Comparison of ENCODE assay signal across 1 cellular context in the genomic region with DNA sequence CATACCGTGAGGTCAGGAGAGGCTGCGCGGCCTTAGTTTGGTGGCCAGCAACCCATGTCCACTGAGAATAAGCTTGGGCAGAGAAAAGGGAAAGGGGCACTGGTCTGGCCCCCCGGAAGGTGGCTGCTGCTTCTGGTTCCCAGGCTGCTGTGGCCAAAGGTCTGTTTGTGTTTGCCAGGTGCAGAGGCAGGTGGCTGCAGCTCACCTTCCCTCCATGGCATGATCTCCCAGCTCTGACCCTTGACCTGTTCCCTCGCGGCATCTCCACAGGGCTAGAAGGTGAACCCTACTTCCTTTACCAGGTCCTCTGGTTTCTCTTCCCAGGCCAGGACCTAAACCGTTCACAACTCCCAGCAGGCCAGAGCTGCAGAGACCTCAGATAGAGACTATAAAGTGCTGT.
A peak's percentile ranks its signal among the peaks of the same experiment; 100 is the strongest.
TF ChIP-seq lines count a peak whose summit lies in the region.

No MANE protein-coding gene starts in this region.

TF ChIP-seq in HepG2, 621 proteins besides CTCF, POLR2A, EP300 and RAD21:
- TF ChIP-seq HOXD1 (CRISPR knock-in tag; IDR thresholded peaks at IDR 0.05), result 0 out of 2 replicates have a peak, but pooled peaks have one; percentile 34
- 0 out of 2 replicates have a peak, but pooled peaks have one; percentile 41 for TF ChIP-seq ZNF263 (CRISPR knock-in tag; IDR thresholded peaks at IDR 0.05)
- TF ChIP-seq MTA1 (CRISPR knock-in tag; IDR thresholded peaks at IDR 0.05; ENCODE audit: borderline replicate concordance), result peak; percentile 35; the same call in 1 of the 2 replicates
- peak; percentile 39; the same call in 1 of the 2 replicates for TF ChIP-seq NR2C2 (CRISPR knock-in tag; IDR thresholded peaks at IDR 0.05; ENCODE audit: borderline replicate concordance)
- TF ChIP-seq MYC (CRISPR knock-in tag; IDR thresholded peaks at IDR 0.05; ENCODE audit: borderline replicate concordance), result 0 out of 2 replicates have a peak, but pooled peaks have one; percentile 34
- 0 out of 2 replicates have a peak, but pooled peaks have one; percentile 27 for TF ChIP-seq BRD4 (CRISPR knock-in tag; IDR thresholded peaks at IDR 0.05)
- no peak for TF ChIP-seq PAXIP1 (CRISPR knock-in tag; conservative IDR thresholded peaks at IDR 0.05)
- no peak for TF ChIP-seq ZNF282 (IDR thresholded peaks at IDR 0.05; ENCODE audit: partially characterized antibody)
- TF ChIP-seq ZEB1 (IDR thresholded peaks at IDR 0.05; ENCODE audit: insufficient replicate concordance, low read depth), result peak; percentile 82
- TF ChIP-seq, protein P1, sequence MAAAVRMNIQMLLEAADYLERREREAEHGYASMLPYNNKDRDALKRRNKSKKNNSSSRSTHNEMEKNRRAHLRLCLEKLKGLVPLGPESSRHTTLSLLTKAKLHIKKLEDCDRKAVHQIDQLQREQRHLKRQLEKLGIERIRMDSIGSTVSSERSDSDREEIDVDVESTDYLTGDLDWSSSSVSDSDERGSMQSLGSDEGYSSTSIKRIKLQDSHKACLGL (CRISPR knock-in tag; IDR thresholded peaks at IDR 0.05), result 0 out of 2 replicates have a peak, but pooled peaks have one; percentile 5
- TF ChIP-seq ZKSCAN8 (CRISPR knock-in tag; IDR thresholded peaks at IDR 0.05; ENCODE audit: borderline replicate concordance), result no peak
- peak; percentile 19; the same call in 1 of the 2 replicates for TF ChIP-seq ZNF574 (CRISPR knock-in tag; IDR thresholded peaks at IDR 0.05)
- 0 out of 2 replicates have a peak, but pooled peaks have one; percentile 7 for TF ChIP-seq HDAC2 (CRISPR knock-in tag; IDR thresholded peaks at IDR 0.05)
- peak; percentile 40; the same call in 1 of the 2 replicates for TF ChIP-seq ZNF687 (CRISPR knock-in tag; IDR thresholded peaks at IDR 0.05)
- TF ChIP-seq SALL1 (CRISPR knock-in tag; IDR thresholded peaks at IDR 0.05), result peak; percentile 34; the same call in 1 of the 2 replicates
- no peak for TF ChIP-seq PHF21A (CRISPR knock-in tag; IDR thresholded peaks at IDR 0.05)
- peak; percentile 60 for TF ChIP-seq NR2F6 (IDR thresholded peaks at IDR 0.05)
- TF ChIP-seq NR2F6 (CRISPR knock-in tag; IDR thresholded peaks at IDR 0.05), result peak; percentile 66
- peak; percentile 13; the same call in 1 of the 2 replicates for TF ChIP-seq HNF4A (CRISPR knock-in tag; IDR thresholded peaks at IDR 0.05)
TF ChIP-seq in HepG2: peak in this region for 14.
